ENCODE assay signal across 11 cellular contexts in the genomic region with DNA sequence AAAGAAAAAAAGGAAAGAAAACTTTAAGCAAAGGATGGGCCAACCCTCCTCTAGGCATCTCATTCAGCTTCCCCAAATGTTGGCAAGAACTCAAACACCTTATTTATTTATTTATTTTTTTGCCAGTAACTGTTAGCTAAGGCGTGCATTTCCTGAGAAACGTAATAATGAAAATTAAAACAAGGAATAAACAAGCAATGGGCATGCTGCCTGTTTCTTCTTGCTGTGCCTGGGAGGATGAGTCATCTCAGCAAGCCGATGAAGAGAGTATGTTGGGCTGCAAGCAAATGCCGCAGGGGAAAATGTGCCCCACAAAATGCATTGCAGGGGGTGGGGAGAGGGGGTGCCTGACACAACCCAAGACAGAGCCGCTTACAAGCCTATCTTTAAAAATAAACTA. TPM values are rescaled to one million over a fixed set of nuclear protein-coding genes. Genes with fewer than 3 reads are reported as not detected.
DNase-seq lines count a peak whose midpoint lies in the region; ATAC-seq and TF ChIP-seq lines count a peak whose summit lies in the region.
"Had no signal": no experiment of that assay in that cellular context is flagged by ENCODE, and none has a peak within 500 bp of the region (broad histone marks: within the 10 kb centered on the region; RNA-seq: fewer than 3 reads in every experiment).

No MANE protein-coding gene starts in this region.

- POLR2A ChIA-PET in activated CD4-positive, alpha-beta memory T cell treated with anti-CD3 and anti-CD28 coated beads for 36 hours (lab: Charles Lee): no interaction called here

- H3K36me3 Mint-ChIP-seq in activated CD4-positive, alpha-beta memory T cell treated with anti-CD3 and anti-CD28 coated beads for 36 hours: peaks cover 27% of the 10 kb centered on the region

- intact Hi-C loops in ovary (cut with DNase I): no loop called here
- intact Hi-C loops in activated CD4-positive, alpha-beta memory T cell treated with anti-CD3 and anti-CD28 coated beads for 36 hours (cut with micrococcal nuclease): no loop called here

- H3K4me3 Mint-ChIP-seq in activated CD4-positive, alpha-beta memory T cell treated with anti-CD3 and anti-CD28 coated beads for 36 hours: no peak overlapping the region
- H3K4me3 Mint-ChIP-seq: stimulated activated naive CD8-positive, alpha-beta T cell treated with anti-CD3 and anti-CD28 coated beads, Interleukin-15, Interleukin-2, amounts not matched to agents 100 ng/mL and 50 ng/mL, for 24 hours had no signal

- H3K4me1 ChIP-seq in ovary (ENCODE audit: insufficient read depth): peaks cover 8% of the 10 kb centered on the region

- no peaks in the 10 kb centered on the region for H3K9me3 Mint-ChIP-seq in activated CD4-positive, alpha-beta memory T cell treated with anti-CD3 and anti-CD28 coated beads for 36 hours
- H3K9me3 Mint-ChIP-seq: stimulated activated naive CD8-positive, alpha-beta T cell treated with anti-CD3 and anti-CD28 coated beads, Interleukin-15, Interleukin-2, amounts not matched to agents 100 ng/mL and 50 ng/mL, for 24 hours had no signal

- no peaks in the 10 kb centered on the region for H3K9me3 ChIP-seq in ovary

- no peaks in the 10 kb centered on the region for H3K36me3 ChIP-seq in ovary

- no peaks in the 10 kb centered on the region for H3K27me3 Mint-ChIP-seq in activated CD4-positive, alpha-beta memory T cell treated with anti-CD3 and anti-CD28 coated beads for 36 hours
- H3K27me3 Mint-ChIP-seq: stimulated activated naive CD8-positive, alpha-beta T cell treated with anti-CD3 and anti-CD28 coated beads, Interleukin-15, Interleukin-2, amounts not matched to agents 100 ng/mL and 50 ng/mL, for 24 hours had no signal

- peaks cover 21% of the 10 kb centered on the region for H3K4me1 Mint-ChIP-seq in activated CD4-positive, alpha-beta memory T cell treated with anti-CD3 and anti-CD28 coated beads for 36 hours (ENCODE audit: low read depth)

- no peak overlapping the region for H3K27ac ChIP-seq in ovary
- H3K27ac ChIP-seq: parathyroid adenoma had no signal

- TF ChIP-seq CTCF in ovary (IDR thresholded peaks at IDR 0.05) (no peak), GM13977 (IDR thresholded peaks at IDR 0.05; ENCODE audit: extremely low read depth, insufficient read depth, missing control alignments) (no peak)

- no peak overlapping the region for H3K27ac Mint-ChIP-seq in activated CD4-positive, alpha-beta memory T cell treated with anti-CD3 and anti-CD28 coated beads for 36 hours
- H3K27ac Mint-ChIP-seq: stimulated activated naive CD8-positive, alpha-beta T cell treated with anti-CD3 and anti-CD28 coated beads, Interleukin-15, Interleukin-2, amounts not matched to agents 100 ng/mL and 50 ng/mL, for 24 hours had no signal

- TF ChIP-seq EP300 in ovary (IDR thresholded peaks at IDR 0.05): no peak

- no peak for ATAC-seq in HG02759 (IDR thresholded peaks at IDR 0.05; ENCODE audit: unreplicated experiment)

- CTCF ChIA-PET in activated CD4-positive, alpha-beta memory T cell treated with anti-CD3 and anti-CD28 coated beads for 36 hours (lab: Charles Lee): no interaction called here

- no peak for TF ChIP-seq POLR2A in ovary (IDR thresholded peaks at IDR 0.05)

- H3K4me3 ChIP-seq in ovary: no peak overlapping the region

- WGBS in ovary, 3 donors: 5 to 13% (median 6%) methylated on average over 5 of the region's 5 CpGs

- no peaks in the 10 kb centered on the region for H3K27me3 ChIP-seq in ovary

- in situ Hi-C loops in GM13977 (cut with MboI; ENCODE audit: low pct_unique_long_range_greater_than_20kb, low sequenced_read_pairs, unreplicated experiment): no loop called here

- DNase-seq in Daoy (ENCODE audit: low read depth) (peak; percentile 54), NCI-H2029 (lab: John Stamatoyannopoulos, UW) (peak; percentile 23), epidermal melanocyte (ENCODE audit: insufficient read length, low spot score) (peak; percentile 30), ovary (peak; percentile 43 to 65 (median 49)), GM13977 (ENCODE audit: low spot score) (no peak)
- DNase-seq in activated T-cell treated with anti-CD3 and anti-CD28 coated beads, Interleukin-2, amount 50 U/mL, for 1 hour: no peak
- DNase-seq in activated CD4-positive, alpha-beta memory T cell treated with anti-CD3 and anti-CD28 coated beads for 36 hours: no peak
- DNase-seq: NCI-H187 had no signal

RNA-seq across cellular contexts. Expression of a gene that starts 40.5 kb away (rescaled TPM):
- total RNA-seq in Daoy (2014; rRNA removed; shearing (Covaris generic)): 0.83 and 1.7 TPM in 2 replicates
- total RNA-seq in ovary: 10 to 100 TPM; 13.0 to 51.7 (median 42.5) TPM
- polyA plus RNA-seq in ovary: 10 to 100 TPM; 16.4 to 33.4 TPM
- 10 to 100 TPM; 36.7 to 37.6 TPM for total RNA-seq in activated CD4-positive, alpha-beta memory T cell treated with anti-CD3 and anti-CD28 coated beads for 36 hours

Comparison
In these comparisons a context has a peak if more than half of its experiments do, and no peak if none do; other contexts are left out.
1. DNase-seq: peak in Daoy (single experiment), NCI-H2029 (single experiment), epidermal melanocyte (single experiment) and ovary (5 of 5); none in activated T-cell treated with anti-CD3 and anti-CD28 coated beads, Interleukin-2, amount 50 U/mL, for 1 hour (single experiment), GM13977 (single experiment) and activated CD4-positive, alpha-beta memory T cell treated with anti-CD3 and anti-CD28 coated beads for 36 hours (single experiment).